In genomic region chr9:37961346-37961745, GRCh38 we compare ENCODE assay signal across 26 cellular contexts. TPM values are rescaled to one million over a fixed set of nuclear protein-coding genes. Genes with fewer than 3 reads are reported as not detected.
A peak's percentile ranks its signal among the peaks of the same experiment; 100 is the strongest.
DNase-seq lines count a peak whose midpoint lies in the region; ATAC-seq, FAIRE-seq and TF ChIP-seq lines count a peak whose summit lies in the region.
"Had no signal": no experiment of that assay in that cellular context is flagged by ENCODE, and none has a peak within 500 bp of the region (broad histone marks: within the 10 kb centered on the region; RNA-seq: fewer than 3 reads in every experiment).

No MANE protein-coding gene starts in this region.

- intact Hi-C loops in mucosa of descending colon (cut with DNase I, micrococcal nuclease) = no loop called here

- peaks cover 38% of the 10 kb centered on the region for H3K36me3 Mint-ChIP-seq in astrocyte (ENCODE audit: low read depth, unreplicated experiment)
- H3K36me3 Mint-ChIP-seq: WTC11 had no signal

- no peak overlapping the region for H2AFZ ChIP-seq in astrocyte (ENCODE audit: low read depth, low read length)

- no peaks in the 10 kb centered on the region for H3K9me3 Mint-ChIP-seq in stimulated activated naive CD8-positive, alpha-beta T cell treated with anti-CD3 and anti-CD28 coated beads, Interleukin-15, amount 100 ng/mL, for 72 hours
- no peaks in the 10 kb centered on the region for H3K9me3 Mint-ChIP-seq in astrocyte (ENCODE audit: unreplicated experiment)
- H3K9me3 Mint-ChIP-seq: naive thymus-derived CD8-positive, alpha-beta T cell; WTC11 had no signal

- H3K27ac ChIP-seq in astrocyte (ENCODE audit: low read depth, low read length) = no peak overlapping the region
- H3K27ac ChIP-seq: adrenal gland, coronary artery, gastroesophageal sphincter, left lung, SJSA1, thoracic aorta, vagina had no signal

- H3K36me3 ChIP-seq in astrocyte (ENCODE audit: insufficient read depth, low read length) (no peaks in the 10 kb centered on the region), mucosa of descending colon (ENCODE audit: low read depth) (no peaks in the 10 kb centered on the region)
- H3K36me3 ChIP-seq: adrenal gland, gastroesophageal sphincter, HAP-1, left lung, thoracic aorta, vagina had no signal

- no peaks in the 10 kb centered on the region for H3K27me3 ChIP-seq in astrocyte (ENCODE audit: insufficient read depth, low read length)
- H3K27me3 ChIP-seq: adrenal gland, gastroesophageal sphincter, left lung, SJSA1, vagina had no signal

- peaks cover 50% of the 10 kb centered on the region for H3K4me1 Mint-ChIP-seq in stimulated activated naive CD8-positive, alpha-beta T cell treated with anti-CD3 and anti-CD28 coated beads, Interleukin-15, amount 100 ng/mL, for 72 hours
- H3K4me1 Mint-ChIP-seq in astrocyte (ENCODE audit: low read depth, unreplicated experiment) = peaks cover 32% of the 10 kb centered on the region

- H3K9ac ChIP-seq in astrocyte (ENCODE audit: low read length) = no peak overlapping the region

- H3K4me3 Mint-ChIP-seq in stimulated activated naive CD8-positive, alpha-beta T cell treated with anti-CD3 and anti-CD28 coated beads, Interleukin-15, amount 100 ng/mL, for 72 hours = peak overlapping the region in 1 of 2 donors; percentile 71
- H3K4me3 Mint-ChIP-seq in astrocyte (ENCODE audit: unreplicated experiment) = no peak overlapping the region
- H3K4me3 Mint-ChIP-seq: naive thymus-derived CD8-positive, alpha-beta T cell; WTC11 had no signal

- no peak for DNase-seq in stimulated activated naive CD8-positive, alpha-beta T cell treated with anti-CD3 and anti-CD28 coated beads, Interleukin-15, amount 100 ng/mL, for 72 hours
- no peak for DNase-seq in stimulated activated naive CD8-positive, alpha-beta T cell treated with anti-CD3 and anti-CD28 coated beads, Interleukin-15, Interleukin-2, amounts not matched to agents 100 U/mL and 50 U/mL, for 24 hours
- peak; percentile 2 for DNase-seq in NOMO-1 treated with dmso at 0.1 percent for 144 hours (lab: John Stamatoyannopoulos, UW; ENCODE audit: unreplicated experiment)
- no peak for DNase-seq in astrocyte (ENCODE audit: low read depth)
- no peak for DNase-seq in NCI-H1694 (lab: John Stamatoyannopoulos, UW)
- DNase-seq in activated effector memory CD4-positive, alpha-beta T cell treated with anti-CD3 and anti-CD28 coated beads, Interleukin-2, amount 50 U/mL, for 16 hours = no peak
- no peak for DNase-seq in mucosa of descending colon
- DNase-seq: activated gamma-delta T cell treated with Interleukin-2 at 50 U/mL for 16 hours; adrenal gland; hippocampal formation; left lung; NCI-H1417 treated with DMSO at 0.1 percent for 48 hours; NCI-H446 treated with DMSO at 0.1 percent for 48 hours; small intestine; stimulated activated CD4-positive, alpha-beta T cell treated with anti-CD3 and anti-CD28 coated beads, Interleukin-1b, Interleukin-23, amount 100 ng/mL, for 48 hours had no signal

- peaks cover 28% of the 10 kb centered on the region for H3K4me1 ChIP-seq in astrocyte (ENCODE audit: insufficient read depth, low read length)
- H3K4me1 ChIP-seq in mucosa of descending colon (ENCODE audit: low read depth) = peaks cover 17% of the 10 kb centered on the region
- H3K4me1 ChIP-seq: HAP-1 had no signal

- H3K27me3 Mint-ChIP-seq in stimulated activated naive CD8-positive, alpha-beta T cell treated with anti-CD3 and anti-CD28 coated beads, Interleukin-15, amount 100 ng/mL, for 72 hours = no peaks in the 10 kb centered on the region
- no peaks in the 10 kb centered on the region for H3K27me3 Mint-ChIP-seq in astrocyte (ENCODE audit: low read depth, unreplicated experiment)
- H3K27me3 Mint-ChIP-seq: naive thymus-derived CD8-positive, alpha-beta T cell had no signal

- H3K9me3 ChIP-seq in astrocyte (ENCODE audit: insufficient read depth, low read depth, low read length) (no peaks in the 10 kb centered on the region), mucosa of descending colon (no peaks in the 10 kb centered on the region)
- H3K9me3 ChIP-seq: adrenal gland, gastroesophageal sphincter, HAP-1, left lung, SJSA1, thoracic aorta, vagina had no signal

- peak overlapping the region; percentile 92 to 94 for H3K27ac Mint-ChIP-seq in stimulated activated naive CD8-positive, alpha-beta T cell treated with anti-CD3 and anti-CD28 coated beads, Interleukin-15, amount 100 ng/mL, for 72 hours
- H3K27ac Mint-ChIP-seq in astrocyte (ENCODE audit: unreplicated experiment) = peak overlapping the region; percentile 18
- H3K27ac Mint-ChIP-seq: naive thymus-derived CD8-positive, alpha-beta T cell; WTC11 had no signal

- peaks cover 66% of the 10 kb centered on the region for H3K79me2 ChIP-seq in astrocyte (ENCODE audit: insufficient read depth, low read length)

- H3K4me2 ChIP-seq in astrocyte (ENCODE audit: low read length) = no peak overlapping the region

- no peak overlapping the region for H3K4me3 ChIP-seq in astrocyte (ENCODE audit: insufficient read depth, low read depth, low read length)
- H3K4me3 ChIP-seq in mucosa of descending colon = no peak overlapping the region
- H3K4me3 ChIP-seq: adrenal gland, coronary artery, gastroesophageal sphincter, HAP-1, left lung, SJSA1, thoracic aorta, vagina had no signal

- TF ChIP-seq CTCF in astrocyte (IDR thresholded peaks at IDR 0.05; ENCODE audit: insufficient read depth, low read depth, low read length) = no peak
- no peak for TF ChIP-seq CTCF in mucosa of descending colon (IDR thresholded peaks at IDR 0.05)

- no peak for ATAC-seq in stimulated activated naive CD8-positive, alpha-beta T cell treated with anti-CD3 and anti-CD28 coated beads, Interleukin-15, amount 100 ng/mL, for 72 hours
- ATAC-seq in stimulated activated naive CD8-positive, alpha-beta T cell treated with anti-CD3 and anti-CD28 coated beads, Interleukin-15, Interleukin-2, amounts not matched to agents 100 U/mL and 50 U/mL, for 24 hours = no peak
- no peak for ATAC-seq in GM21390 (IDR thresholded peaks at IDR 0.05; ENCODE audit: unreplicated experiment)
- no peak for ATAC-seq in mucosa of descending colon
- ATAC-seq: gastroesophageal sphincter; left lung; naive thymus-derived CD8-positive, alpha-beta T cell; Panc1; WTC11 had no signal

- H4K20me1 ChIP-seq in astrocyte (ENCODE audit: insufficient read depth, low read length) = peaks cover 3% of the 10 kb centered on the region

- FAIRE-seq in astrocyte (lab: Jason Lieb, UNC) = no peak
- FAIRE-seq: bronchial epithelial cell, small intestine had no signal

RNA-seq across cellular contexts. Expression of gene SLC25A51, which starts 57.4 kb away (rescaled TPM):
- 37.1 and 39.6 TPM in 2 replicates for total RNA-seq in astrocyte
- 10 to 100 TPM; 20.6 to 32.2 (median 22.4) TPM for total RNA-seq in mucosa of descending colon
